In the genomic region with DNA sequence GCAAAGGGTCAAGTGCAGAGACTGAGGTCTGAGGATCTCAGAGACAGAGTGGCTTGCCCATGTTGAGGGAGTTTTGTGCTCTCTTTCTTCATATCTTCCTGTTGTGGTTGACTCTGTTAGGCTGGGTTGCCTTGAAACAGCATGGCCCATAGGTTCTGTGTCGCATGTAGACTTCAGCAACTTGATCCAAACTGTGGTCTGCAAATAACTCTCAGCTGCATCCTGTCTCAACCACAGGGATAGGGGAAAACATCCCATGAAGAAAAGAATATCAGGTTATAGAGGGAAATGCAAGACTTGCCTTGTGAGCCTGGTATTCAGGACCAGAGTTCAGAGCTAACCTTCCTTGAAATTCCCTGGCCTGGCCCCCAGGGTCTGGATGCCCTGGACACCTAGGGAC, we compare ENCODE assay signal across 1 cellular context.
TF ChIP-seq lines count a peak whose summit lies in the region.

No MANE protein-coding gene starts in this region.

TF ChIP-seq in IMR-90, 13 proteins besides CTCF, POLR2A, EP300 and RAD21:
- TF ChIP-seq, protein P1, sequence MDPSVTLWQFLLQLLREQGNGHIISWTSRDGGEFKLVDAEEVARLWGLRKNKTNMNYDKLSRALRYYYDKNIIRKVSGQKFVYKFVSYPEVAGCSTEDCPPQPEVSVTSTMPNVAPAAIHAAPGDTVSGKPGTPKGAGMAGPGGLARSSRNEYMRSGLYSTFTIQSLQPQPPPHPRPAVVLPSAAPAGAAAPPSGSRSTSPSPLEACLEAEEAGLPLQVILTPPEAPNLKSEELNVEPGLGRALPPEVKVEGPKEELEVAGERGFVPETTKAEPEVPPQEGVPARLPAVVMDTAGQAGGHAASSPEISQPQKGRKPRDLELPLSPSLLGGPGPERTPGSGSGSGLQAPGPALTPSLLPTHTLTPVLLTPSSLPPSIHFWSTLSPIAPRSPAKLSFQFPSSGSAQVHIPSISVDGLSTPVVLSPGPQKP (IDR thresholded peaks at IDR 0.05; ENCODE audit: borderline replicate concordance, low read depth, low read length) = no peak
- TF ChIP-seq CHD1 (IDR thresholded peaks at IDR 0.05; ENCODE audit: low read depth, low read length) (no peak), MAZ (IDR thresholded peaks at IDR 0.05; ENCODE audit: borderline replicate concordance, low read depth, low read length) (no peak), MXI1 (IDR thresholded peaks at IDR 0.05; ENCODE audit: borderline replicate concordance, low read depth, low read length) (no peak), RCOR1 (IDR thresholded peaks at IDR 0.05; ENCODE audit: insufficient replicate concordance, low read length) (no peak)
